9 cellular contexts compared by ENCODE assay signal in the genomic region with DNA sequence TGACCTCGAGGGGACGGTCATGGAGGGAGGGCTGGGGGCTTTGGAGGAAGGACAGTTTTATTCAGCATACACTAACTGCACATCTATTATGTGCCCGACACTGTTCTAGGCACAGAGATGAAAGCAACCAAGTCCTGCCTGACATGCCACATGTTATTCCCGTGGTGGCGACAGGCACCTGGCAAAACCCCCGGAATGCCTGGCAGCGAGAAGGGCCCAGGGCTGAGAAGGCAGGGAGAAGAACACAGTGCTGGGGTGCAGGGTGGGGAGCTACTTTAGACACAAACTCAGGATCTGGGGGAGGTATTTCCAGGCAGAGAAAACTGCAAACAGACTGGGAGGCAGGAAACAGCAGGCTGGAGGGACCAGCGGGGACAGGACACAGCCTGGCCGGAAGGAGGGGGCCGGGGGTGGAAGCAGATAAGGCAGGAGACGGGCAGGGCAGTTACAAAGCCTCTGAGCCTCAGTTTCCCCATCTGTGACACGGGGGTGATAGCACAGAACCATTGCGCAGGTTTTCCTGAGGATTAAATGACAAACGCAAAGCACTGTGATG.
A peak's percentile ranks its signal among the peaks of the same experiment; 100 is the strongest.
DNase-seq lines count a peak whose midpoint lies in the region; ATAC-seq, FAIRE-seq and TF ChIP-seq lines count a peak whose summit lies in the region.
"Had no signal": no experiment of that assay in that cellular context is flagged by ENCODE, and none has a peak within 500 bp of the region (broad histone marks: within the 10 kb centered on the region; RNA-seq: fewer than 3 reads in every experiment).

No MANE protein-coding gene starts in this region.

- TF ChIP-seq POLR2A in esophagus muscularis mucosa (IDR thresholded peaks at IDR 0.05; ENCODE audit: low read depth) (no peak), sigmoid colon (IDR thresholded peaks at IDR 0.05) (no peak), H54 (IDR thresholded peaks at IDR 0.05; ENCODE audit: low read depth, low read length) (no peak)

- H3K36me3 ChIP-seq in SJSA1 (peaks cover 46% of the 10 kb centered on the region), esophagus muscularis mucosa (peaks cover 0 to 14% (median 8%) of the 10 kb centered on the region in 4 donors), sigmoid colon (no peaks in the 10 kb centered on the region)

- H3K27ac ChIP-seq in SJSA1 (peak overlapping the region; percentile 76), esophagus muscularis mucosa (replicated peaks in 1 of 4) (peak overlapping the region; percentile 64 to 80 (median 73)), sigmoid colon (peak overlapping the region; percentile 66 to 75 (median 71))

- H3K4me3 ChIP-seq in SJSA1 (no peak overlapping the region), esophagus muscularis mucosa (no peak overlapping the region), sigmoid colon (no peak overlapping the region)

- peak; percentile 11 for DNase-seq in GF-D8 (lab: John Stamatoyannopoulos, UW)
- no peak for DNase-seq in SJSA1 (ENCODE audit: low read depth in 1 of 2, low spot score in 2 of 2)
- no peak for DNase-seq in esophagus muscularis mucosa (ENCODE audit: extremely low spot score)
- DNase-seq in sigmoid colon = no peak
- no peak for DNase-seq in H54 (ENCODE audit: insufficient read length, low spot score)
- no peak for DNase-seq in HPDE6-E6E7 (ENCODE audit: extremely low spot score)
- DNase-seq: NCI-H1417 treated with DMSO at 0.1 percent for 48 hours had no signal

- TF ChIP-seq EP300 in esophagus muscularis mucosa (IDR thresholded peaks at IDR 0.05) (no peak), sigmoid colon (IDR thresholded peaks at IDR 0.05) (no peak)

- peaks cover 55% of the 10 kb centered on the region for H3K4me1 ChIP-seq in SJSA1 (replicated peaks)
- peaks cover 40 to 60% (median 49%) of the 10 kb centered on the region in 4 donors for H3K4me1 ChIP-seq in esophagus muscularis mucosa
- peaks cover 0 to 44% (median 37%) of the 10 kb centered on the region in 4 donors for H3K4me1 ChIP-seq in sigmoid colon

- H3K27me3 ChIP-seq in SJSA1 (replicated peaks) (no peaks in the 10 kb centered on the region), esophagus muscularis mucosa (no peaks in the 10 kb centered on the region), sigmoid colon (no peaks in the 10 kb centered on the region)

- 73% methylated on average over 14 of the region's 14 CpGs for WGBS in esophagus muscularis mucosa
- 74 to 88% methylated on average over 14 of the region's 14 CpGs for WGBS in sigmoid colon, 2 donors

- FAIRE-seq in H54 (lab: Jason Lieb, UNC) = no peak
- FAIRE-seq: endothelial cell of umbilical vein had no signal

- TF ChIP-seq CTCF in esophagus muscularis mucosa (IDR thresholded peaks at IDR 0.05) = no peak
- no peak for TF ChIP-seq CTCF in sigmoid colon (IDR thresholded peaks at IDR 0.05)

- intact Hi-C loops in esophagus muscularis mucosa (cut with DNase I) = no loop called here
- intact Hi-C loops in sigmoid colon (cut with DNase I) = no loop called here

- H3K9me3 ChIP-seq in SJSA1 (replicated peaks) (no peaks in the 10 kb centered on the region), esophagus muscularis mucosa (no peaks in the 10 kb centered on the region), sigmoid colon (no peaks in the 10 kb centered on the region)

- ATAC-seq in GM21390 (IDR thresholded peaks at IDR 0.05; ENCODE audit: unreplicated experiment) = no peak
